In the genomic region with DNA sequence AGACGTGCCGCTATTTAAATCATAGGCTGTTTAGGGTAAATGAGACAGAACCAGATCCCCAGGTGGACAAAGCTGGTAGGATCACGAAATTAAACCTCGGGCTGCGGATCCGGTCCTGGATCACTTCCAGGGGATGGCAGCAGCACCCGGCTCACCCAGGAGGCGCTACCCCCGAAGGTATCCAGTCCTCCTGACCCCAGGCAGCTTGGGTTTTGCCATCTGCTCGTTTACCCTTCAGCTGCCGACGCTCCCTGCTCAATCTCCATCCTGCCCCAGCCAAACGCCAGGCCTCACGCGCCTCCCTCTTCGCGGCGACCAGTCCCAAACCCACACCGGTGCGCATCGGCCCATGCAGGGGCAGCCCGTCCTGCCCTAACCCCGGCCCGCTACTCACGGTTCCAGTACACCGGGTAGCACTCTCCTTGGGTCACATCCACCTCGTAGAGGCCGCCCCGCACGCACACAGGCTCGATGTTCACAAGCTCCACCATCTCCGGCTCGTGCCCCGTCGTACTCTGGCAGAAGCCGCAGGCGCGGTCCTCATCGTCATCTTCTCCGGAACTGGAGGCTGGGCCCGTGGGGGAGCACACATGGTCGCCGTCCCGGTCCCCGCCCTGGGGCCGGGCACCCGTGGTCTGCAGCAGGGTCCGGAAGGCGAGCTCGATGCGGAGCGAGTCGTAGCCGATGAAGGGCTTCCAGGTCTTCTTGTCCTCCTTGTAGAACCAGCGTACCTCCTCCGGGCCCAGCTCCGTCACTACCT, we compare ENCODE assay signal across 1 cellular context.
A peak's percentile ranks its signal among the peaks of the same experiment; 100 is the strongest.
TF ChIP-seq lines count a peak whose summit lies in the region.

No MANE protein-coding gene starts in this region.

TF ChIP-seq in HepG2, 621 proteins besides CTCF, POLR2A, EP300 and RAD21 (continued from another document and continues in another):
- TF ChIP-seq ZNF274 (CRISPR knock-in tag; IDR thresholded peaks at IDR 0.05): peak; percentile 64; the same call in 1 of the 2 replicates
- TF ChIP-seq HINFP (CRISPR knock-in tag; IDR thresholded peaks at IDR 0.05; ENCODE audit: low read depth): no peak
- TF ChIP-seq, protein P1, sequence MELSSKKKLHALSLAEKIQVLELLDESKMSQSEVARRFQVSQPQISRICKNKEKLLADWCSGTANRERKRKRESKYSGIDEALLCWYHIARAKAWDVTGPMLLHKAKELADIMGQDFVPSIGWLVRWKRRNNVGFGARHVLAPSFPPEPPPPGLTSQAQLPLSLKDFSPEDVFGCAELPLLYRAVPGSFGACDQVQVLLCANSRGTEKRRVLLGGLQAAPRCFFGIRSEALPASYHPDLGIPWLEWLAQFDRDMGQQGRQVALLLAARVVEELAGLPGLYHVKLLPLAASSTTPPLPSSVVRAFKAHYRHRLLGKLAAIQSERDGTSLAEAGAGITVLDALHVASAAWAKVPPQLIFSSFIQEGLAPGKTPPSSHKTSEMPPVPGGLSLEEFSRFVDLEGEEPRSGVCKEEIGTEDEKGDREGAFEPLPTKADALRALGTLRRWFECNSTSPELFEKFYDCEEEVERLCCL (CRISPR knock-in tag; IDR thresholded peaks at IDR 0.05; ENCODE audit: borderline replicate concordance): 0 out of 2 replicates have a peak, but pooled peaks have one; percentile 42
- no peak for TF ChIP-seq TAF1 (CRISPR knock-in tag; IDR thresholded peaks at IDR 0.05)
- TF ChIP-seq IRF9 (CRISPR knock-in tag; IDR thresholded peaks at IDR 0.05; ENCODE audit: borderline replicate concordance): 0 out of 2 replicates have a peak, but pooled peaks have one; percentile 48
- TF ChIP-seq ZNF326 (CRISPR knock-in tag; IDR thresholded peaks at IDR 0.05; ENCODE audit: borderline replicate concordance): no peak
- TF ChIP-seq ZKSCAN5 (CRISPR knock-in tag; IDR thresholded peaks at IDR 0.05): no peak
- TF ChIP-seq RXRB (CRISPR knock-in tag; IDR thresholded peaks at IDR 0.05; ENCODE audit: borderline replicate concordance): no peak
- TF ChIP-seq, protein P2, sequence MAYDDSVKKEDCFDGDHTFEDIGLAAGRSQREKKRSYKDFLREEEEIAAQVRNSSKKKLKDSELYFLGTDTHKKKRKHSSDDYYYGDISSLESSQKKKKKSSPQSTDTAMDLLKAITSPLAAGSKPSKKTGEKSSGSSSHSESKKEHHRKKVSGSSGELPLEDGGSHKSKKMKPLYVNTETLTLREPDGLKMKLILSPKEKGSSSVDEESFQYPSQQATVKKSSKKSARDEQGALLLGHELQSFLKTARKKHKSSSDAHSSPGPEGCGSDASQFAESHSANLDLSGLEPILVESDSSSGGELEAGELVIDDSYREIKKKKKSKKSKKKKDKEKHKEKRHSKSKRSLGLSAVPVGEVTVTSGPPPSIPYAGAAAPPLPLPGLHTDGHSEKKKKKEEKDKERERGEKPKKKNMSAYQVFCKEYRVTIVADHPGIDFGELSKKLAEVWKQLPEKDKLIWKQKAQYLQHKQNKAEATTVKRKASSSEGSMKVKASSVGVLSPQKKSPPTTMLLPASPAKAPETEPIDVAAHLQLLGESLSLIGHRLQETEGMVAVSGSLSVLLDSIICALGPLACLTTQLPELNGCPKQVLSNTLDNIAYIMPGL (CRISPR knock-in tag; IDR thresholded peaks at IDR 0.05; ENCODE audit: borderline replicate concordance in 1 of 2, low read depth in 1 of 2): peak; percentile 42 to 65; a peak in 3 of 4 replicates
- TF ChIP-seq, protein P3, sequence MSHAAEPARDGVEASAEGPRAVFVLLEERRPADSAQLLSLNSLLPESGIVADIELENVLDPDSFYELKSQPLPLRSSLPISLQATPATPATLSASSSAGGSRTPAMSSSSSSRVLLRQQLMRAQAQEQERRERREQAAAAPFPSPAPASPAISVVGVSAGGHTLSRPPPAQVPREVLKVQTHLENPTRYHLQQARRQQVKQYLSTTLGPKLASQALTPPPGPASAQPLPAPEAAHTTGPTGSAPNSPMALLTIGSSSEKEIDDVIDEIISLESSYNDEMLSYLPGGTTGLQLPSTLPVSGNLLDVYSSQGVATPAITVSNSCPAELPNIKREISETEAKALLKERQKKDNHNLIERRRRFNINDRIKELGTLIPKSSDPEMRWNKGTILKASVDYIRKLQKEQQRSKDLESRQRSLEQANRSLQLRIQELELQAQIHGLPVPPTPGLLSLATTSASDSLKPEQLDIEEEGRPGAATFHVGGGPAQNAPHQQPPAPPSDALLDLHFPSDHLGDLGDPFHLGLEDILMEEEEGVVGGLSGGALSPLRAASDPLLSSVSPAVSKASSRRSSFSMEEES (CRISPR knock-in tag; IDR thresholded peaks at IDR 0.05): no peak
- TF ChIP-seq ZNF768 (CRISPR knock-in tag; IDR thresholded peaks at IDR 0.05): peak; percentile 51; the same call in 1 of the 2 replicates
- TF ChIP-seq ZNF629 (CRISPR knock-in tag; conservative IDR thresholded peaks at IDR 0.05): 0 out of 2 replicates have a peak, but pooled peaks have one; percentile 20
- TF ChIP-seq MED1 (CRISPR knock-in tag; IDR thresholded peaks at IDR 0.05): no peak
- 0 out of 2 replicates have a peak, but pooled peaks have one; percentile 49 for TF ChIP-seq ZFP90 (CRISPR knock-in tag; IDR thresholded peaks at IDR 0.05; ENCODE audit: borderline replicate concordance)
- TF ChIP-seq ZBTB20 (CRISPR knock-in tag; IDR thresholded peaks at IDR 0.05; ENCODE audit: borderline replicate concordance, low read depth): no peak; the same call in 1 of the 2 replicates
- no peak for TF ChIP-seq ZNF572 (CRISPR knock-in tag; IDR thresholded peaks at IDR 0.05)
- no peak for TF ChIP-seq GABPA (IDR thresholded peaks at IDR 0.05; ENCODE audit: low read depth, low read length)
- TF ChIP-seq GABPA (CRISPR knock-in tag; IDR thresholded peaks at IDR 0.05; ENCODE audit: low read depth): no peak
- no peak for TF ChIP-seq ZNF235 (CRISPR knock-in tag; IDR thresholded peaks at IDR 0.05; ENCODE audit: borderline replicate concordance)
- TF ChIP-seq GTF2F1 (IDR thresholded peaks at IDR 0.05; ENCODE audit: low read length): no peak
- peak; percentile 35; the same call in 1 of the 2 replicates for TF ChIP-seq NKX3-1 (CRISPR knock-in tag; IDR thresholded peaks at IDR 0.05)
- TF ChIP-seq NR2F1 (CRISPR knock-in tag; IDR thresholded peaks at IDR 0.05): no peak
- TF ChIP-seq ZFP91 (CRISPR knock-in tag; IDR thresholded peaks at IDR 0.05; ENCODE audit: borderline replicate concordance): peak; percentile 72; the same call in 1 of the 2 replicates
- 0 out of 2 replicates have a peak, but pooled peaks have one; percentile 8 for TF ChIP-seq ZNF33B (CRISPR knock-in tag; IDR thresholded peaks at IDR 0.05)
- TF ChIP-seq TEAD2 (CRISPR knock-in tag; IDR thresholded peaks at IDR 0.05): no peak
- peak; percentile 14; the same call in 1 of the 2 replicates for TF ChIP-seq KMT2A (CRISPR knock-in tag; IDR thresholded peaks at IDR 0.05)
- TF ChIP-seq SNAPC2 (CRISPR knock-in tag; IDR thresholded peaks at IDR 0.05): no peak
- 0 out of 2 replicates have a peak, but pooled peaks have one; percentile 34 for TF ChIP-seq ZNF530 (CRISPR knock-in tag; IDR thresholded peaks at IDR 0.05; ENCODE audit: low read depth)
- TF ChIP-seq ATF7-NPFF (CRISPR knock-in tag; IDR thresholded peaks at IDR 0.05; ENCODE audit: low read depth): peak; percentile 80; the same call in 1 of the 2 replicates
- TF ChIP-seq TCF12 (IDR thresholded peaks at IDR 0.05): no peak
- TF ChIP-seq TCF12 (CRISPR knock-in tag; IDR thresholded peaks at IDR 0.05): no peak
- no peak for TF ChIP-seq ETV5 (CRISPR knock-in tag; IDR thresholded peaks at IDR 0.05; ENCODE audit: borderline replicate concordance)
- 0 out of 2 replicates have a peak, but pooled peaks have one; percentile 13 for TF ChIP-seq REXO4 (CRISPR knock-in tag; IDR thresholded peaks at IDR 0.05; ENCODE audit: borderline replicate concordance)
- no peak for TF ChIP-seq HNRNPL (IDR thresholded peaks at IDR 0.05; ENCODE audit: low read depth, low read length)
- TF ChIP-seq ZNF136 (CRISPR knock-in tag; IDR thresholded peaks at IDR 0.05; ENCODE audit: low read depth): no peak
- no peak for TF ChIP-seq ZNF614 (CRISPR knock-in tag; IDR thresholded peaks at IDR 0.05; ENCODE audit: borderline replicate concordance)
- no peak for TF ChIP-seq PTBP1 (IDR thresholded peaks at IDR 0.05; ENCODE audit: low read depth, low read length, poor library complexity, severe bottlenecking)
- TF ChIP-seq, protein P4, sequence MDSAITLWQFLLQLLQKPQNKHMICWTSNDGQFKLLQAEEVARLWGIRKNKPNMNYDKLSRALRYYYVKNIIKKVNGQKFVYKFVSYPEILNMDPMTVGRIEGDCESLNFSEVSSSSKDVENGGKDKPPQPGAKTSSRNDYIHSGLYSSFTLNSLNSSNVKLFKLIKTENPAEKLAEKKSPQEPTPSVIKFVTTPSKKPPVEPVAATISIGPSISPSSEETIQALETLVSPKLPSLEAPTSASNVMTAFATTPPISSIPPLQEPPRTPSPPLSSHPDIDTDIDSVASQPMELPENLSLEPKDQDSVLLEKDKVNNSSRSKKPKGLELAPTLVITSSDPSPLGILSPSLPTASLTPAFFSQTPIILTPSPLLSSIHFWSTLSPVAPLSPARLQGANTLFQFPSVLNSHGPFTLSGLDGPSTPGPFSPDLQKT (CRISPR knock-in tag; IDR thresholded peaks at IDR 0.05; ENCODE audit: borderline replicate concordance): no peak
- TF ChIP-seq PPARG (CRISPR knock-in tag; conservative IDR thresholded peaks at IDR 0.05): no peak
- no peak for TF ChIP-seq ZNF263 (CRISPR knock-in tag; IDR thresholded peaks at IDR 0.05)
- TF ChIP-seq ZNF251 (CRISPR knock-in tag; IDR thresholded peaks at IDR 0.05): no peak
- no peak; the same call in 1 of the 2 replicates for TF ChIP-seq ZBTB7B (CRISPR knock-in tag; IDR thresholded peaks at IDR 0.05)
- no peak for TF ChIP-seq ZNF207 (IDR thresholded peaks at IDR 0.05; ENCODE audit: borderline replicate concordance)
- TF ChIP-seq NR2C2 (CRISPR knock-in tag; IDR thresholded peaks at IDR 0.05; ENCODE audit: borderline replicate concordance): peak; percentile 33; the same call in 1 of the 2 replicates
- no peak for TF ChIP-seq ZNF234 (CRISPR knock-in tag; conservative IDR thresholded peaks at IDR 0.05)
- no peak for TF ChIP-seq ZNF142 (CRISPR knock-in tag; IDR thresholded peaks at IDR 0.05)
- TF ChIP-seq ZNF230 (CRISPR knock-in tag; IDR thresholded peaks at IDR 0.05): 0 out of 2 replicates have a peak, but pooled peaks have one; percentile 35
- TF ChIP-seq DNMT3B (CRISPR knock-in tag; conservative IDR thresholded peaks at IDR 0.05): no peak
